In genomic region chr9:21902112-21902511, GRCh38 we compare ENCODE assay signal across 14 cellular contexts.
DNase-seq lines count a peak whose midpoint lies in the region; ATAC-seq and TF ChIP-seq lines count a peak whose summit lies in the region.
"Had no signal": no experiment of that assay in that cellular context is flagged by ENCODE, and none has a peak within 500 bp of the region (broad histone marks: within the 10 kb centered on the region; RNA-seq: fewer than 3 reads in every experiment).

No MANE protein-coding gene starts in this region.

- peaks cover 47% of the 10 kb centered on the region for H3K9me3 Mint-ChIP-seq in activated naive CD8-positive, alpha-beta T cell treated with anti-CD3 and anti-CD28 coated beads for 36 hours
- H3K9me3 Mint-ChIP-seq in activated naive CD8-positive, alpha-beta T cell treated with anti-CD3 and anti-CD28 coated beads, Interleukin-2, amount 50 U/mL, for 24 hours: peaks cover 50% of the 10 kb centered on the region
- H3K9me3 Mint-ChIP-seq in stimulated activated effector memory CD8-positive, alpha-beta T cell treated with anti-CD3 and anti-CD28 coated beads, Interleukin-12 subunit alpha, Interleukin-12 subunit beta, amount 100 ng/mL, for 72 hours: peaks cover 31% of the 10 kb centered on the region
- peaks cover 22% of the 10 kb centered on the region for H3K9me3 Mint-ChIP-seq in activated CD4-positive, alpha-beta memory T cell treated with anti-CD3 and anti-CD28 coated beads, Interleukin-2, amount 10 ng/mL, durations not matched to agents 7 days and 5 days

- no peak overlapping the region for H3K4me3 Mint-ChIP-seq in activated naive CD8-positive, alpha-beta T cell treated with anti-CD3 and anti-CD28 coated beads for 36 hours
- H3K4me3 Mint-ChIP-seq in activated naive CD8-positive, alpha-beta T cell treated with anti-CD3 and anti-CD28 coated beads, Interleukin-2, amount 50 U/mL, for 24 hours: no peak overlapping the region
- H3K4me3 Mint-ChIP-seq in stimulated activated effector memory CD8-positive, alpha-beta T cell treated with anti-CD3 and anti-CD28 coated beads, Interleukin-12 subunit alpha, Interleukin-12 subunit beta, amount 100 ng/mL, for 72 hours: no peak overlapping the region
- H3K4me3 Mint-ChIP-seq in activated CD4-positive, alpha-beta memory T cell treated with anti-CD3 and anti-CD28 coated beads, Interleukin-2, amount 10 ng/mL, durations not matched to agents 7 days and 5 days: no peak overlapping the region

- DNase-seq in activated naive CD8-positive, alpha-beta T cell treated with anti-CD3 and anti-CD28 coated beads for 36 hours: no peak
- DNase-seq in activated naive CD8-positive, alpha-beta T cell treated with anti-CD3 and anti-CD28 coated beads, Interleukin-2, amount 50 U/mL, for 24 hours: no peak
- DNase-seq in OCI-M1 (lab: John Stamatoyannopoulos, UW) (peak; percentile 3), GM10266 (ENCODE audit: extremely low spot score) (no peak), NCI-H1105 treated with DMSO at 0.1 percent for 48 hours (lab: John Stamatoyannopoulos, UW) (no peak)
- no peak for DNase-seq in stimulated activated effector memory CD8-positive, alpha-beta T cell treated with anti-CD3 and anti-CD28 coated beads, Interleukin-12 subunit alpha, Interleukin-12 subunit beta, amount 100 ng/mL, for 72 hours (ENCODE audit: low spot score in 2 of 2)
- no peak for DNase-seq in activated CD4-positive, alpha-beta memory T cell treated with anti-CD3 and anti-CD28 coated beads, Interleukin-2, amount 10 ng/mL, durations not matched to agents 7 days and 5 days
- DNase-seq: NCI-H1417; NCI-H510A treated with DMSO at 0.1 percent for 48 hours; SHP77; stimulated activated CD8-positive, alpha-beta memory T cell treated with anti-CD3 and anti-CD28 coated beads, Interleukin-4, amount 100 ng/mL, for 48 hours; upper lobe of left lung had no signal

- peak overlapping the region; percentile 63 for H3K27ac Mint-ChIP-seq in activated naive CD8-positive, alpha-beta T cell treated with anti-CD3 and anti-CD28 coated beads for 36 hours
- no peak overlapping the region for H3K27ac Mint-ChIP-seq in activated naive CD8-positive, alpha-beta T cell treated with anti-CD3 and anti-CD28 coated beads, Interleukin-2, amount 50 U/mL, for 24 hours
- H3K27ac Mint-ChIP-seq in stimulated activated effector memory CD8-positive, alpha-beta T cell treated with anti-CD3 and anti-CD28 coated beads, Interleukin-12 subunit alpha, Interleukin-12 subunit beta, amount 100 ng/mL, for 72 hours: no peak overlapping the region
- no peak overlapping the region for H3K27ac Mint-ChIP-seq in activated CD4-positive, alpha-beta memory T cell treated with anti-CD3 and anti-CD28 coated beads, Interleukin-2, amount 10 ng/mL, durations not matched to agents 7 days and 5 days

- POLR2A ChIA-PET in activated CD4-positive, alpha-beta memory T cell treated with anti-CD3 and anti-CD28 coated beads, Interleukin-2, amount 10 ng/mL, durations not matched to agents 7 days and 5 days (lab: Charles Lee): interaction anchor here (1.2 kb wide), 1 partner anchor 17 kb away, joined by 3 read pairs; no protein-coding TSS in a partner anchor

- no peaks in the 10 kb centered on the region for H3K4me1 Mint-ChIP-seq in activated naive CD8-positive, alpha-beta T cell treated with anti-CD3 and anti-CD28 coated beads for 36 hours
- H3K4me1 Mint-ChIP-seq in activated naive CD8-positive, alpha-beta T cell treated with anti-CD3 and anti-CD28 coated beads, Interleukin-2, amount 50 U/mL, for 24 hours: no peaks in the 10 kb centered on the region
- H3K4me1 Mint-ChIP-seq in stimulated activated effector memory CD8-positive, alpha-beta T cell treated with anti-CD3 and anti-CD28 coated beads, Interleukin-12 subunit alpha, Interleukin-12 subunit beta, amount 100 ng/mL, for 72 hours: no peaks in the 10 kb centered on the region
- H3K4me1 Mint-ChIP-seq in activated CD4-positive, alpha-beta memory T cell treated with anti-CD3 and anti-CD28 coated beads, Interleukin-2, amount 10 ng/mL, durations not matched to agents 7 days and 5 days: peaks cover 9% of the 10 kb centered on the region

- TF ChIP-seq CTCF in GM10266 (IDR thresholded peaks at IDR 0.05; ENCODE audit: control insufficient read depth, insufficient read depth, low read depth, missing control alignments): no peak

- no peak for ATAC-seq in activated naive CD8-positive, alpha-beta T cell treated with anti-CD3 and anti-CD28 coated beads, Interleukin-2, amount 50 U/mL, for 24 hours
- peak; percentile 71 for ATAC-seq in HG03196 (IDR thresholded peaks at IDR 0.05; ENCODE audit: unreplicated experiment)
- no peak for ATAC-seq in stimulated activated effector memory CD8-positive, alpha-beta T cell treated with anti-CD3 and anti-CD28 coated beads, Interleukin-12 subunit alpha, Interleukin-12 subunit beta, amount 100 ng/mL, for 72 hours
- ATAC-seq: A549 had no signal

- CTCF ChIA-PET in activated CD4-positive, alpha-beta memory T cell treated with anti-CD3 and anti-CD28 coated beads, Interleukin-2, amount 10 ng/mL, durations not matched to agents 7 days and 5 days (lab: Charles Lee): interaction anchor here (0.8 to 1.0 kb wide), 2 partner anchors 93 to 107 kb away, joined by 3 read pairs; partner anchors contain the start of genes CDKN2B and CDKN2B-AS1

- peaks cover 63% of the 10 kb centered on the region for H3K36me3 Mint-ChIP-seq in activated naive CD8-positive, alpha-beta T cell treated with anti-CD3 and anti-CD28 coated beads for 36 hours
- H3K36me3 Mint-ChIP-seq in activated naive CD8-positive, alpha-beta T cell treated with anti-CD3 and anti-CD28 coated beads, Interleukin-2, amount 50 U/mL, for 24 hours (ENCODE audit: low read depth): peaks cover 43% of the 10 kb centered on the region
- H3K36me3 Mint-ChIP-seq in stimulated activated effector memory CD8-positive, alpha-beta T cell treated with anti-CD3 and anti-CD28 coated beads, Interleukin-12 subunit alpha, Interleukin-12 subunit beta, amount 100 ng/mL, for 72 hours: no peaks in the 10 kb centered on the region
- H3K36me3 Mint-ChIP-seq in activated CD4-positive, alpha-beta memory T cell treated with anti-CD3 and anti-CD28 coated beads, Interleukin-2, amount 10 ng/mL, durations not matched to agents 7 days and 5 days (ENCODE audit: low read depth): peaks cover 6% of the 10 kb centered on the region

- H3K27me3 Mint-ChIP-seq in activated naive CD8-positive, alpha-beta T cell treated with anti-CD3 and anti-CD28 coated beads for 36 hours: no peaks in the 10 kb centered on the region
- H3K27me3 Mint-ChIP-seq in activated naive CD8-positive, alpha-beta T cell treated with anti-CD3 and anti-CD28 coated beads, Interleukin-2, amount 50 U/mL, for 24 hours: no peaks in the 10 kb centered on the region
- H3K27me3 Mint-ChIP-seq in activated CD4-positive, alpha-beta memory T cell treated with anti-CD3 and anti-CD28 coated beads, Interleukin-2, amount 10 ng/mL, durations not matched to agents 7 days and 5 days: no peaks in the 10 kb centered on the region
